In genomic region chr10:86389109-86389440, GRCh38 we compare ENCODE assay signal across 9 cellular contexts. TPM values are rescaled to one million over a fixed set of nuclear protein-coding genes. Genes with fewer than 3 reads are reported as not detected.
A peak's percentile ranks its signal among the peaks of the same experiment; 100 is the strongest.
DNase-seq lines count a peak whose midpoint lies in the region; ATAC-seq and TF ChIP-seq lines count a peak whose summit lies in the region.
"Not testable (repeated sequence)": the region's sequence is repeated elsewhere in the genome, so short reads cannot be mapped to it uniquely, and the experiment has no call there.
"Had no signal": no experiment of that assay in that cellular context is flagged by ENCODE, and none has a peak within 500 bp of the region (broad histone marks: within the 10 kb centered on the region; RNA-seq: fewer than 3 reads in every experiment).

No MANE protein-coding gene starts in this region.

- H2AK5ac ChIP-seq in mesenchymal stem cell (ENCODE audit: low read length, severe bottlenecking) = not testable (repeated sequence)

- peak overlapping the region; percentile 87 for H3K4me3 Mint-ChIP-seq in CD4-positive, alpha-beta T cell
- peak overlapping the region; percentile 72 for H3K4me3 Mint-ChIP-seq in activated T-cell treated with anti-CD3 and anti-CD28 coated beads, Interleukin-2, amount 50 U/mL, for 4 hours
- H3K4me3 Mint-ChIP-seq in progenitor cell of endocrine pancreas (ENCODE audit: low read depth) = peak overlapping the region; percentile 63

- not testable (repeated sequence) for DNase-seq in CD4-positive, alpha-beta T cell; NT2/D1 (ENCODE audit: low read depth, low spot score); activated T-cell treated with anti-CD3 and anti-CD28 coated beads, Interleukin-2, amount 50 U/mL, for 4 hours; mammary epithelial cell; fibroblast of villous mesenchyme (ENCODE audit: low read depth); mesenchymal stem cell; progenitor cell of endocrine pancreas (ENCODE audit: low spot score, unreplicated experiment)

- H3K4me2 ChIP-seq in mammary epithelial cell (ENCODE audit: insufficient read depth, low read depth, low read length) = peak overlapping the region; percentile 64
- H3K4me2 ChIP-seq in mesenchymal stem cell (ENCODE audit: low read length, poor library complexity, severe bottlenecking) = peak overlapping the region; percentile 65

- H2BK15ac ChIP-seq in mesenchymal stem cell (ENCODE audit: low read depth, poor library complexity, severe bottlenecking) = not testable (repeated sequence)

- not testable (repeated sequence) for H3K9me3 Mint-ChIP-seq in CD4-positive, alpha-beta T cell; activated T-cell treated with anti-CD3 and anti-CD28 coated beads, Interleukin-2, amount 50 U/mL, for 4 hours; progenitor cell of endocrine pancreas (ENCODE audit: low read depth)

- CTCF ChIA-PET in CD4-positive, alpha-beta T cell (lab: Charles Lee) = interaction anchor here (0.8 kb wide), 1 partner anchor 11 kb away, joined by 3 read pairs; no protein-coding TSS in a partner anchor
- CTCF ChIA-PET in mammary epithelial cell (lab: Charles Lee; ENCODE audit: low non-redundant PET) = not testable (repeated sequence)

- dilution Hi-C loops in mammary epithelial cell (cut with HindIII; ENCODE audit: low sequenced_read_pairs) = not testable (repeated sequence)

- H3K23ac ChIP-seq in mesenchymal stem cell (ENCODE audit: low read length in 2 of 2) = not testable (repeated sequence)

- in situ Hi-C loops in mammary epithelial cell (cut with MboI; ENCODE audit: low sequenced_read_pairs in 2 of 2) = not testable (repeated sequence)

- not testable (repeated sequence) for TF ChIP-seq CTCF in CD4-positive, alpha-beta T cell (IDR thresholded peaks at IDR 0.05); mammary epithelial cell (conservative IDR thresholded peaks at IDR 0.05 in 1 of 2, IDR thresholded peaks at IDR 0.05 in 1 of 2; ENCODE audit: extremely low read depth in 1 of 2, insufficient read depth in 1 of 2, low read depth in 1 of 2, low read length in 2 of 2); fibroblast of villous mesenchyme (IDR thresholded peaks at IDR 0.05; ENCODE audit: insufficient read depth, low read depth, low read length); progenitor cell of endocrine pancreas (IDR thresholded peaks at IDR 0.05; ENCODE audit: unreplicated experiment)

- not testable (repeated sequence) for H3K9me3 ChIP-seq in CD4-positive, alpha-beta T cell (ENCODE audit: control insufficient read depth, low read length); NT2/D1 (ENCODE audit: insufficient read depth, low read length); mammary epithelial cell (replicated peaks; ENCODE audit: insufficient read depth, low read length); mesenchymal stem cell (ENCODE audit: control insufficient read depth, low read length); thymus (ENCODE audit: control insufficient read depth)

- not testable (repeated sequence) for H3K14ac ChIP-seq in mesenchymal stem cell (ENCODE audit: low read length in 2 of 2)

- not testable (repeated sequence) for H3K18ac ChIP-seq in mesenchymal stem cell (ENCODE audit: low read depth in 1 of 2, low read length in 2 of 2)

- not testable (repeated sequence) for H3K4ac ChIP-seq in mesenchymal stem cell (ENCODE audit: low read depth in 1 of 2, low read length in 2 of 2)

- H4K91ac ChIP-seq in mesenchymal stem cell (ENCODE audit: low read length) = not testable (repeated sequence)

- BruUV-seq in mammary epithelial cell (replicated peaks; lab: Mats Ljungman, UMichigan) = not testable (repeated sequence)

- H3K4me1 Mint-ChIP-seq in CD4-positive, alpha-beta T cell (ENCODE audit: low read depth) = peaks cover 12% of the 10 kb centered on the region
- peaks cover 10% of the 10 kb centered on the region for H3K4me1 Mint-ChIP-seq in activated T-cell treated with anti-CD3 and anti-CD28 coated beads, Interleukin-2, amount 50 U/mL, for 4 hours (ENCODE audit: low read depth)
- not testable (repeated sequence) for H3K4me1 Mint-ChIP-seq in progenitor cell of endocrine pancreas (ENCODE audit: low read depth)

- not testable (repeated sequence) for H3K36me3 ChIP-seq in NT2/D1 (ENCODE audit: insufficient read depth, insufficient read length, low read length); mammary epithelial cell (ENCODE audit: insufficient read depth, low read length); mesenchymal stem cell (ENCODE audit: control insufficient read depth in 1 of 2, insufficient read depth in 2 of 2, low read depth in 1 of 2, low read length in 2 of 2); thymus (ENCODE audit: control insufficient read depth, insufficient read depth)

- ATAC-seq in CD4-positive, alpha-beta T cell (ENCODE audit: poor library complexity) = not testable (repeated sequence)
- peak in 1 of 2 donors; percentile 34 for ATAC-seq in activated T-cell treated with anti-CD3 and anti-CD28 coated beads, Interleukin-2, amount 50 U/mL, for 4 hours

- not testable (repeated sequence) for H3K27ac ChIP-seq in CD4-positive, alpha-beta T cell (ENCODE audit: low read depth, low read length); mammary epithelial cell (ENCODE audit: insufficient read depth, low read depth, low read length); mesenchymal stem cell (ENCODE audit: low read length, poor library complexity, severe bottlenecking); thymus (ENCODE audit: low read depth)

- H3K79me1 ChIP-seq in mesenchymal stem cell (replicated peaks; ENCODE audit: low read length, poor library complexity, severe bottlenecking) = not testable (repeated sequence)

- not testable (repeated sequence) for H3K36me3 Mint-ChIP-seq in CD4-positive, alpha-beta T cell (ENCODE audit: low read depth); activated T-cell treated with anti-CD3 and anti-CD28 coated beads, Interleukin-2, amount 50 U/mL, for 4 hours (ENCODE audit: insufficient read depth); progenitor cell of endocrine pancreas (ENCODE audit: insufficient read depth)

- intact Hi-C loops in CD4-positive, alpha-beta T cell (cut with DNase I, micrococcal nuclease); mammary epithelial cell (cut with micrococcal nuclease): not testable (repeated sequence)

- H4K20me1 ChIP-seq in mammary epithelial cell (ENCODE audit: insufficient read depth, low read length) = not testable (repeated sequence)

- H3K4me3 ChIP-seq in NT2/D1 (ENCODE audit: insufficient read length, low read depth) = peak overlapping the region; percentile 51
- H3K4me3 ChIP-seq in mammary epithelial cell (replicated peaks in 1 of 3; ENCODE audit: insufficient read depth in 1 of 3, low read depth in 2 of 3, low read length in 3 of 3) = not testable (repeated sequence)
- peak overlapping the region; percentile 45 for H3K4me3 ChIP-seq in fibroblast of villous mesenchyme (ENCODE audit: low read depth, low read length)
- H3K4me3 ChIP-seq in mesenchymal stem cell (ENCODE audit: insufficient read depth in 1 of 2, low read depth in 1 of 2, low read length in 2 of 2) = peak overlapping the region in 1 of 2 experiments; percentile 53
- H3K4me3 ChIP-seq in thymus (ENCODE audit: low read length) = peak overlapping the region; percentile 33

- not testable (repeated sequence) for H3K4me1 ChIP-seq in NT2/D1 (ENCODE audit: insufficient read depth, insufficient read length); mammary epithelial cell (ENCODE audit: insufficient read depth, low read length); mesenchymal stem cell (ENCODE audit: control insufficient read depth, insufficient read depth, low read depth, low read length); thymus (ENCODE audit: control insufficient read depth, insufficient read depth, low read length)

- WGBS in mammary epithelial cell (ENCODE audit: low coverage, missing lambda C conversion rate) = 31% methylated on average over 8 of the region's 12 CpGs
- WGBS in mesenchymal stem cell = 77% methylated on average over 11 of the region's 12 CpGs
- 39% methylated on average over 12 of the region's 12 CpGs for whole genome bisulfite sequencing in thymus

- H2BK5ac ChIP-seq in mesenchymal stem cell (ENCODE audit: low read depth, low read length, poor library complexity, severe bottlenecking) = not testable (repeated sequence)

- peak overlapping the region; percentile 82 for H2AFZ ChIP-seq in mammary epithelial cell (ENCODE audit: low read depth, low read length)
- H2AFZ ChIP-seq in mesenchymal stem cell (ENCODE audit: low read depth, low read length) = peak overlapping the region; percentile 46

- peaks cover 20% of the 10 kb centered on the region for H3K27me3 ChIP-seq in CD4-positive, alpha-beta T cell (ENCODE audit: control insufficient read depth, insufficient read depth, low read length)
- H3K27me3 ChIP-seq in NT2/D1 (ENCODE audit: insufficient read depth, insufficient read length); mammary epithelial cell (ENCODE audit: insufficient read depth, low read length); thymus (ENCODE audit: control insufficient read depth, insufficient read depth): not testable (repeated sequence)
- H3K27me3 ChIP-seq in mesenchymal stem cell (ENCODE audit: control insufficient read depth in 1 of 2, insufficient read depth in 1 of 2, low read length in 2 of 2) = peaks cover 43 to 80% of the 10 kb centered on the region in 2 experiments

- H2BK120ac ChIP-seq in mesenchymal stem cell (ENCODE audit: low read depth, low read length) = not testable (repeated sequence)

- H3K27me3 Mint-ChIP-seq in CD4-positive, alpha-beta T cell = peaks cover 50% of the 10 kb centered on the region
- peaks cover 38% of the 10 kb centered on the region for H3K27me3 Mint-ChIP-seq in activated T-cell treated with anti-CD3 and anti-CD28 coated beads, Interleukin-2, amount 50 U/mL, for 4 hours (ENCODE audit: low read depth)
- peaks cover 65% of the 10 kb centered on the region for H3K27me3 Mint-ChIP-seq in progenitor cell of endocrine pancreas

- H2BK12ac ChIP-seq in mesenchymal stem cell (ENCODE audit: low read length in 2 of 2) = not testable (repeated sequence)

- POLR2A ChIA-PET in CD4-positive, alpha-beta T cell (lab: Charles Lee) = interaction anchor here (0.5 to 1.2 kb wide), 3 partner anchors 11 to 118 kb away, joined by 3 to 4 read pairs (median 3); no protein-coding TSS in a partner anchor

- not testable (repeated sequence) for H3K27ac Mint-ChIP-seq in CD4-positive, alpha-beta T cell; progenitor cell of endocrine pancreas

- not testable (repeated sequence) for H4K8ac ChIP-seq in mesenchymal stem cell (ENCODE audit: low read length)

- not testable (repeated sequence) for H3K9ac ChIP-seq in NT2/D1 (ENCODE audit: insufficient read length, low read depth); mammary epithelial cell (ENCODE audit: insufficient read depth, low read length); mesenchymal stem cell (ENCODE audit: low read length)

- H3K79me2 ChIP-seq in mammary epithelial cell (ENCODE audit: insufficient read depth, low read length) = not testable (repeated sequence)

RNA-seq across cellular contexts. Expression of gene GRID1, which starts 22.5 kb away (rescaled TPM):
- total RNA-seq in CD4-positive, alpha-beta T cell = not detected
- not detected for total RNA-seq in activated T-cell treated with anti-CD3 and anti-CD28 coated beads, Interleukin-2, amount 50 U/mL, for 4 hours
- total RNA-seq in mammary epithelial cell (under 1 TPM in 1 of 2 donors, not detected in 1; under 0.01 TPM), fibroblast of villous mesenchyme (under 0.01 TPM in 1 of 2 replicates, not detected in the other), progenitor cell of endocrine pancreas (0.22 and 0.42 TPM in 2 replicates)
- polyA plus RNA-seq in mammary epithelial cell (0.02 TPM), thymus (0.46 TPM)
- polyA minus RNA-seq in mammary epithelial cell = not detected
- polyA plus RNA-seq in mesenchymal stem cell (2013, experiment 1 of 2) = 0.23 TPM
- polyA plus RNA-seq in mesenchymal stem cell (2013, experiment 2 of 2) = 0.29 TPM
- total RNA-seq: T-helper 2 cell treated with Interferon-gamma antibody and Interleukin-4, amounts not matched to agents 100 ng/mL and 5 ng/mL, for 36 hours had no signal
